15 cellular contexts compared by ENCODE assay signal in genomic region chr9:116387934-116388714, GRCh38.
DNase-seq lines count a peak whose midpoint lies in the region; ATAC-seq, FAIRE-seq and TF ChIP-seq lines count a peak whose summit lies in the region.
"Had no signal": no experiment of that assay in that cellular context is flagged by ENCODE, and none has a peak within 500 bp of the region (broad histone marks: within the 10 kb centered on the region; RNA-seq: fewer than 3 reads in every experiment).

No MANE protein-coding gene starts in this region.

- in situ Hi-C loops in ACHN (cut with HindIII; ENCODE audit: low pct_ligation_motif_present, low pct_unique_long_range_greater_than_20kb, low sequenced_read_pairs) = no loop called here
- in situ Hi-C loops in GM12878 (cut with MboI) = no loop called here

- POLR2A ChIA-PET in GM12878 (lab: Charles Lee) = no interaction called here

- TF ChIP-seq RAD21 in GM12878 (IDR thresholded peaks at IDR 0.05; ENCODE audit: insufficient read depth, low read depth, low read length) = no peak

- H3K9me3 ChIP-seq in GM12878 (replicated peaks; ENCODE audit: control insufficient read depth, insufficient read depth, low read length) (no peaks in the 10 kb centered on the region), ascending aorta (no peaks in the 10 kb centered on the region)
- H3K9me3 ChIP-seq: heart right ventricle had no signal

- H3K36me3 Mint-ChIP-seq in activated naive CD4-positive, alpha-beta T cell treated with anti-CD3 and anti-CD28 coated beads for 36 hours (ENCODE audit: low read depth) = peaks cover 1% of the 10 kb centered on the region

- H3K4me3 ChIP-seq in GM12878 = no peak overlapping the region
- H3K4me3 ChIP-seq in ascending aorta = no peak overlapping the region
- H3K4me3 ChIP-seq: heart right ventricle had no signal

- TF ChIP-seq EP300 in GM12878 (IDR thresholded peaks at IDR 0.05; ENCODE audit: borderline replicate concordance in 1 of 2, control insufficient read depth in 1 of 2, low read depth in 2 of 2, low read length in 2 of 2) = no peak

- no peak for TF ChIP-seq POLR2A in GM12878 (IDR thresholded peaks at IDR 0.05; ENCODE audit: low read depth, low read length)

- no peaks in the 10 kb centered on the region for H3K4me1 Mint-ChIP-seq in activated naive CD4-positive, alpha-beta T cell treated with anti-CD3 and anti-CD28 coated beads for 36 hours (ENCODE audit: low read depth)

- RAD21 ChIA-PET in GM12878 (lab: Charles Lee; ENCODE audit: unreplicated experiment) = interaction anchor here (0.7 kb wide), 1 partner anchor 1763 kb away, joined by 3 read pairs; no protein-coding TSS in a partner anchor

- TF ChIP-seq CTCF in GM12878 (IDR thresholded peaks at IDR 0.05 in 2 of 3, conservative IDR thresholded peaks at IDR 0.05 in 1 of 3; ENCODE audit: control insufficient read depth in 2 of 3, extremely low read depth in 1 of 3, insufficient read depth in 1 of 3, low read depth in 3 of 3, low read length in 3 of 3) = no peak
- no peak for TF ChIP-seq CTCF in ascending aorta (IDR thresholded peaks at IDR 0.05)

- peaks cover 9% of the 10 kb centered on the region for H3K4me1 ChIP-seq in GM12878 (ENCODE audit: control insufficient read depth, insufficient read depth, low read length)
- no peaks in the 10 kb centered on the region for H3K4me1 ChIP-seq in ascending aorta

- no peaks in the 10 kb centered on the region for H4K20me1 ChIP-seq in GM12878 (ENCODE audit: control insufficient read depth, insufficient read depth)

- H2AFZ ChIP-seq in GM12878 (ENCODE audit: control insufficient read depth, low read depth, low read length) = no peak overlapping the region

- intact Hi-C loops in GM12878 (cut with micrococcal nuclease; ENCODE audit: unreplicated experiment) = loop anchor here (5.0 kb wide), 1 partner anchor 51 kb away; no protein-coding TSS in a partner anchor
- intact Hi-C loops in activated naive CD4-positive, alpha-beta T cell treated with anti-CD3 and anti-CD28 coated beads for 36 hours (cut with micrococcal nuclease) = no loop called here
- intact Hi-C loops in ascending aorta (cut with DNase I) = no loop called here

- SMC1A ChIA-PET in GM12878 (lab: Charles Lee; ENCODE audit: uncharacterized antibody, unreplicated experiment) = no interaction called here

- H3K27me3 ChIP-seq in GM12878 (replicated peaks in 1 of 2; ENCODE audit: control insufficient read depth in 2 of 2, insufficient read depth in 2 of 2, low read length in 1 of 2) (no peaks in the 10 kb centered on the region), ascending aorta (no peaks in the 10 kb centered on the region)
- H3K27me3 ChIP-seq: heart right ventricle had no signal

- ATAC-seq in GM21367 (IDR thresholded peaks at IDR 0.05; ENCODE audit: unreplicated experiment) (peak; percentile 46), HG03103 (IDR thresholded peaks at IDR 0.05; ENCODE audit: low read depth, unreplicated experiment) (peak; percentile 35), GM12878 (peak; percentile 49)
- ATAC-seq: heart right ventricle, Panc1 had no signal

- H3K4me2 ChIP-seq in GM12878 (ENCODE audit: control insufficient read depth, insufficient read depth) = no peak overlapping the region

- no peak overlapping the region for H3K9ac ChIP-seq in GM12878 (ENCODE audit: control insufficient read depth, insufficient read depth, low read length)

- no peak overlapping the region for H3K27ac ChIP-seq in GM12878 (ENCODE audit: control insufficient read depth, insufficient read depth)
- no peak overlapping the region for H3K27ac ChIP-seq in ascending aorta
- H3K27ac ChIP-seq: heart right ventricle had no signal

- no peaks in the 10 kb centered on the region for H3K27me3 Mint-ChIP-seq in activated naive CD4-positive, alpha-beta T cell treated with anti-CD3 and anti-CD28 coated beads for 36 hours (ENCODE audit: low read depth)
- H3K27me3 Mint-ChIP-seq: progenitor cell of endocrine pancreas had no signal

- H3K36me3 ChIP-seq in GM12878 (ENCODE audit: control insufficient read depth in 2 of 2, insufficient read depth in 2 of 2, low read length in 1 of 2) (no peaks in the 10 kb centered on the region), ascending aorta (peaks cover 0 to 12% of the 10 kb centered on the region in 2 donors)

- H3K79me2 ChIP-seq in GM12878 (ENCODE audit: control insufficient read depth, insufficient read depth, low read length) = no peaks in the 10 kb centered on the region

- H3K9me3 Mint-ChIP-seq in activated naive CD4-positive, alpha-beta T cell treated with anti-CD3 and anti-CD28 coated beads for 36 hours = no peaks in the 10 kb centered on the region

- DNase-seq in ACHN (peak; percentile 89), GM12878 (ENCODE audit: low read depth, low spot score) (no peak), NCI-H526 treated with DMSO at 0.1 percent for 48 hours (lab: John Stamatoyannopoulos, UW) (no peak), ascending aorta (ENCODE audit: low spot score in 2 of 2) (no peak), SKM-1 (lab: John Stamatoyannopoulos, UW; ENCODE audit: unreplicated experiment) (no peak)
- no peak for DNase-seq in activated naive CD4-positive, alpha-beta T cell treated with anti-CD3 and anti-CD28 coated beads for 36 hours
- DNase-seq: amygdala; DMS79 treated with DMSO at 0.1 percent for 48 hours; effector CD4-positive, alpha-beta T cell; heart right ventricle; stimulated activated CD4-positive, alpha-beta T cell treated with anti-CD3 and anti-CD28 coated beads, Interleukin-4, amount 100 ng/mL, for 24 hours had no signal

- CTCF ChIA-PET in GM12878 (lab: Yijun Ruan, JAX) = no interaction called here
- CTCF ChIA-PET in activated naive CD4-positive, alpha-beta T cell treated with anti-CD3 and anti-CD28 coated beads for 36 hours (lab: Charles Lee) = no interaction called here

- no peak overlapping the region for H3K27ac Mint-ChIP-seq in activated naive CD4-positive, alpha-beta T cell treated with anti-CD3 and anti-CD28 coated beads for 36 hours
- H3K27ac Mint-ChIP-seq: progenitor cell of endocrine pancreas had no signal

- BruUV-seq in GM12878 (replicated peaks; lab: Mats Ljungman, UMichigan) = no TSS peak

- FAIRE-seq in GM12878 (lab: Jason Lieb, UNC) = no peak

- H3K4me3 Mint-ChIP-seq in activated naive CD4-positive, alpha-beta T cell treated with anti-CD3 and anti-CD28 coated beads for 36 hours = no peak overlapping the region

- 30% methylated on average over 6 of the region's 6 CpGs for WGBS in GM12878 (ENCODE audit: insufficient coverage, insufficient replicate concordance, low lambda C conversion rate, missing lambda C conversion rate)

TF ChIP-seq in GM12878, 131 proteins besides CTCF, POLR2A, EP300 and RAD21 (continues in another document):
- no peak for TF ChIP-seq ZNF592 (IDR thresholded peaks at IDR 0.05)
- TF ChIP-seq PML (IDR thresholded peaks at IDR 0.05; ENCODE audit: low read length) = no peak
- no peak for TF ChIP-seq IRF4 (IDR thresholded peaks at IDR 0.05; ENCODE audit: low read depth, low read length)
- no peak for TF ChIP-seq ZBTB11 (CRISPR knock-in tag; IDR thresholded peaks at IDR 0.05)
- TF ChIP-seq WRNIP1 (IDR thresholded peaks at IDR 0.05; ENCODE audit: borderline replicate concordance, low read depth, low read length) = no peak
- no peak for TF ChIP-seq YBX1 (IDR thresholded peaks at IDR 0.05)
